ENCODE assay signal across 1 cellular context in the genomic region with DNA sequence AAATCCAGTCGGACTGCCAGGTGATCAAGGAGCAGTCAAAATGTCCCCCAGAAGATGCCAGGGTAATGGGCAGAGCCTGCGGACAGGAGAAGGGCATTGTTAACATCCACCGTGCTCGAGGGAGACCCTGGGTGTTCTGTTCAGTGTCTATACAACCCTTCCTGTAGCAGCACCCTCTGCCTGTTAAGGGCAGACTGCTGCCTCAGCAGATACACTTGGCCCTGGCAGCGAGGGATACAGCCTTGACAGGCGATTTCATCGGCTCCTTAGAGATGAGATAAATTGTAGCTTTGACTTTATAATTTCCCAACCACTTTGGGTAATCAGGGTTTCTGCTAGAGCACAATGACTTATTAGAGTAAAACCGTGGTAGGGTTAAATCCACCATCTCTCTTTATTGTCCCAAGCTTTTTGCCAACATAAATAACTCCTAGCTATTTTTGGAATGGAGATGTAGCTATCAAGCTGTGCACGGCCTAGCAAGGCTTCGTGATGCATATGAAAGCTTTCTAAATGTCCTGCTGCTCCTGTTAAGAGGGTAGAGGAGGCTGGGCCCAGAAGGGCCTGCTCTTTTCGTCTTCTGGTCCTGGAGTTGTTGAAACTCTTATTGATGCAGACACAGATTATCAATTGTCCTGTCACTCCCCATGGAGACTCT.
TF ChIP-seq lines count a peak whose summit lies in the region.

No MANE protein-coding gene starts in this region.

TF ChIP-seq in neural cell, 6 proteins besides CTCF, POLR2A, EP300 and RAD21 (continued from another document):
- no peak for TF ChIP-seq SMC3 (conservative IDR thresholded peaks at IDR 0.05; ENCODE audit: poor library complexity)
